In genomic region chr7:150580615-150580986, GRCh38 we compare ENCODE assay signal across 1 cellular context.
TF ChIP-seq lines count a peak whose summit lies in the region.

No MANE protein-coding gene starts in this region.

TF ChIP-seq in HepG2, 621 proteins besides CTCF, POLR2A, EP300 and RAD21:
- TF ChIP-seq CCDC6 (CRISPR knock-in tag; IDR thresholded peaks at IDR 0.05) = no peak
- TF ChIP-seq KLF13 (CRISPR knock-in tag; IDR thresholded peaks at IDR 0.05) = no peak
- no peak for TF ChIP-seq MAF1 (CRISPR knock-in tag; IDR thresholded peaks at IDR 0.05; ENCODE audit: borderline replicate concordance)
- no peak for TF ChIP-seq ZMYM4 (CRISPR knock-in tag; IDR thresholded peaks at IDR 0.05)
- TF ChIP-seq ZNF251 (CRISPR knock-in tag; IDR thresholded peaks at IDR 0.05) = no peak
- TF ChIP-seq ZNF329 (CRISPR knock-in tag; IDR thresholded peaks at IDR 0.05; ENCODE audit: low read depth) = no peak
- no peak for TF ChIP-seq ZNF878 (CRISPR knock-in tag; IDR thresholded peaks at IDR 0.05)
- no peak for TF ChIP-seq SIN3B (IDR thresholded peaks at IDR 0.05; ENCODE audit: low read length)
- TF ChIP-seq GATAD2A (CRISPR knock-in tag; IDR thresholded peaks at IDR 0.05) = no peak
- TF ChIP-seq NR2C2 (CRISPR knock-in tag; IDR thresholded peaks at IDR 0.05; ENCODE audit: borderline replicate concordance) = no peak
